Comparison of ENCODE assay signal across 8 cellular contexts in genomic region chr7:116211006-116211912, GRCh38. TPM values are rescaled to one million over a fixed set of nuclear protein-coding genes. Genes with fewer than 3 reads are reported as not detected.
DNase-seq lines count a peak whose midpoint lies in the region; ATAC-seq and TF ChIP-seq lines count a peak whose summit lies in the region.

No MANE protein-coding gene starts in this region.

- H3K9me3 ChIP-seq in HUES6 (ENCODE audit: control insufficient read depth, insufficient read depth, low read depth, low read length) (no peaks in the 10 kb centered on the region), SJCRH30 (replicated peaks) (no peaks in the 10 kb centered on the region), psoas muscle (no peaks in the 10 kb centered on the region), aorta (ENCODE audit: control insufficient read depth, low read length) (no peaks in the 10 kb centered on the region)

- TF ChIP-seq CTCF in psoas muscle (IDR thresholded peaks at IDR 0.05): no peak

- H3K27me3 ChIP-seq in HUES6 (ENCODE audit: control insufficient read depth, insufficient read depth, low read length) (no peaks in the 10 kb centered on the region; the same call in 1 of the 2 replicates), SJCRH30 (no peaks in the 10 kb centered on the region), psoas muscle (ENCODE audit: insufficient read depth in 3 of 3, low read length in 2 of 3) (peaks cover 0 to 29% (median 11%) of the 10 kb centered on the region in 3 donors), aorta (ENCODE audit: control insufficient read depth in 1 of 2, insufficient read depth in 2 of 2, low read length in 1 of 2) (no peaks in the 10 kb centered on the region)

- 5 to 6% (median 6%) methylated on average over 27 of the region's 27 CpGs for WGBS in psoas muscle, 3 donors
- 0% methylated on average over 27 of the region's 27 CpGs for WGBS in aorta, 2 donors

- H3K4me1 ChIP-seq in HUES6 (ENCODE audit: control insufficient read depth, insufficient read depth, low read length) (peaks cover 6% of the 10 kb centered on the region; the same call in 1 of the 2 replicates), SJCRH30 (peaks cover 18% of the 10 kb centered on the region), psoas muscle (no peaks in the 10 kb centered on the region), aorta (ENCODE audit: control insufficient read depth in 1 of 2, insufficient read depth in 2 of 2, low read length in 2 of 2) (peaks cover 0 to 6% of the 10 kb centered on the region in 2 donors)

- ATAC-seq in GM21447 (IDR thresholded peaks at IDR 0.05; ENCODE audit: unreplicated experiment) (peak; percentile 87), psoas muscle (peak; percentile 78 to 89 (median 84)), aorta (ENCODE audit: low FRiP score) (peak; percentile 94)

- intact Hi-C loops in cardiac septum (cut with DNase I) (loop anchor here (2.0 kb wide), 1 partner anchor 20 kb away; no protein-coding TSS in a partner anchor), psoas muscle (cut with DNase I) (no loop called here), aorta (cut with DNase I) (loop anchor here in 1 of 2 donors (2.0 kb wide), 1 partner anchor 18 kb away; no protein-coding TSS in a partner anchor)

- H3K36me3 ChIP-seq in HUES6 (ENCODE audit: control insufficient read depth, insufficient read depth, low read length) (no peaks in the 10 kb centered on the region), SJCRH30 (no peaks in the 10 kb centered on the region), psoas muscle (ENCODE audit: insufficient read depth in 1 of 2, low read depth in 1 of 2) (no peaks in the 10 kb centered on the region), aorta (ENCODE audit: control insufficient read depth in 1 of 2, insufficient read depth in 2 of 2, low read length in 1 of 2) (no peaks in the 10 kb centered on the region)

- H3K27ac ChIP-seq in HUES6 (ENCODE audit: low read depth, low read length) (peak overlapping the region; percentile 32; the same call in 1 of the 2 replicates), SJCRH30 (peak overlapping the region; percentile 77), psoas muscle (peak overlapping the region; percentile 80), aorta (ENCODE audit: low read depth in 1 of 2, low read length in 2 of 2) (peak overlapping the region; percentile 83 to 97)

- H3K4me3 ChIP-seq in HUES6 (ENCODE audit: low read depth, low read length) (peak overlapping the region; percentile 96), SJCRH30 (peak overlapping the region; percentile 58), psoas muscle (peak overlapping the region; percentile 76), aorta (ENCODE audit: low read length in 2 of 2) (peak overlapping the region; percentile 90 to 98)

- DNase-seq in DMS53 (lab: John Stamatoyannopoulos, UW) (peak; percentile 94), SJCRH30 (peak; percentile 77 to 82), cardiac septum (ENCODE audit: low spot score) (peak; percentile 87), psoas muscle (peak; percentile 58 to 78), aorta (peak; percentile 86 to 91)
- DNase-seq in activated naive CD4-positive, alpha-beta T cell treated with Interleukin-2 at 50 U/mL for 16 hours: peak; percentile 76

- H3K9ac ChIP-seq in HUES6 (ENCODE audit: low read length): peak overlapping the region; percentile 88

RNA-seq across cellular contexts. Expression of gene TES, which starts 0.9 kb away (rescaled TPM):
- total RNA-seq in SJCRH30 (2014; rRNA removed; shearing (Covaris generic)): 20.6 and 20.8 TPM in 2 replicates
- total RNA-seq in cardiac septum: 15.8 TPM
- total RNA-seq in psoas muscle: 1 to 10 TPM; 3.4 to 8.1 (median 6.3) TPM
- polyA plus RNA-seq in psoas muscle: 1 to 10 TPM; 2.9 to 6.7 (median 4.2) TPM
- total RNA-seq in aorta: 100 to 1,000 TPM; 145 to 340 TPM
- 10 to 100 TPM; 73.6 to 82.6 TPM for polyA plus RNA-seq in aorta

Comparison
In these comparisons a context has a peak if more than half of its experiments do, and no peak if none do; other contexts are left out.
1. Peak in every context shown above with its lines: DNase-seq, ATAC-seq, H3K4me3 ChIP-seq and H3K27ac ChIP-seq.
2. H3K27ac ChIP-seq: peak in every context shown above with its lines; median percentile 90 in aorta; 80 in psoas muscle; 77 in SJCRH30; 32 in HUES6.